Comparison of ENCODE assay signal across 1 cellular context in the genomic region with DNA sequence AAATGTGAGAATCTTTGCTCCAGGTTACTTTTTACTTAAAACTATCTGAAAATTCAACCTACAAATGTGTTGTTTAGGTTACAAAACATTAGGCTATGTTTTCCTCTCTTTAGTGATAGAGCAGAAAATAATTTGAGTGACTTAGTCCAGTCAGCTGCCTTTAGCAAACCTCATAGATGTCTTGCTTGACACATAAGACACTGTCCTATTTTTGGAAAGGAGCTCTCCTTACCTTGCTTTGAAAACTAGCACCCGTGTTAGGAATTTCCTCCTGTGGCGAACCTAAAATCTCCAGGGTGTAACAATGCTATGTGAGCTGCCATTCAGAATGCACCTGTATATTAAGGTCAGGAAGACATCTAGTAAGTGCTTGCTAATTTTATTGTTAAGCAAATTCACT.
TF ChIP-seq lines count a peak whose summit lies in the region.

No MANE protein-coding gene starts in this region.

TF ChIP-seq in HepG2, 621 proteins besides CTCF, POLR2A, EP300 and RAD21 (continued from another document):
- no peak for TF ChIP-seq E2F5 (CRISPR knock-in tag; conservative IDR thresholded peaks at IDR 0.05)
- TF ChIP-seq ZNF337 (CRISPR knock-in tag; IDR thresholded peaks at IDR 0.05; ENCODE audit: borderline replicate concordance, low read depth) = no peak
- TF ChIP-seq POLR2AphosphoS2 (IDR thresholded peaks at IDR 0.05; ENCODE audit: low read depth, low read length) = no peak
- no peak for TF ChIP-seq MAFK (conservative IDR thresholded peaks at IDR 0.05 in 1 of 2, IDR thresholded peaks at IDR 0.05 in 1 of 2; ENCODE audit: low read length in 2 of 2)
- no peak for TF ChIP-seq TCF12 (IDR thresholded peaks at IDR 0.05)
- no peak for TF ChIP-seq TCF12 (CRISPR knock-in tag; IDR thresholded peaks at IDR 0.05)
- no peak for TF ChIP-seq MBD4 (IDR thresholded peaks at IDR 0.05; ENCODE audit: borderline replicate concordance, low read length)
